In the genomic region with DNA sequence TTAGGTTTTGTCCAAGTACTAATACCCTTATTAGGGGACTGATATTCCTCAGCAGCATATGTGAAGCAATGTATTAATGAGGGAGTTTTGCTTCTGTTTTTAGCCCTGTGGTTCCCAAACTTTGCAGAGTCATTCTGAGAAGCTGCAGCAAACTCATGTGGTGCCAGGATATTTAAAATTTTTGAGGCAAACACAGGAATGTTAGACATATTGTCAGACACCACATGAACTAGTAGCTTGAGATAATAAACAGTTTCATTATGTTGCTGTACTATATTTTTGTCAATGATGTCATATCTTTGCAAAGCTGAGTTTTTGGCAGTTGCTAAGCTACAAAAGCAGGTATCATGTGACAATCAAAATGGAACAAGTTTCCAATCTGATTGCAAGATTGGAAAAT, we compare ENCODE assay signal across 1 cellular context.
TF ChIP-seq lines count a peak whose summit lies in the region.

No MANE protein-coding gene starts in this region.

TF ChIP-seq in endothelial cell of umbilical vein, 7 proteins besides CTCF, POLR2A, EP300 and RAD21:
- TF ChIP-seq GATA2 (IDR thresholded peaks at IDR 0.05; ENCODE audit: insufficient read depth, insufficient read length, low read depth, low read length) (no peak), JUN (IDR thresholded peaks at IDR 0.05; ENCODE audit: borderline replicate concordance, insufficient read depth, insufficient read length, low read depth) (peak; percentile 97)
